22 cellular contexts compared by ENCODE assay signal in genomic region chr2:188922191-188922590, GRCh38. TPM values are rescaled to one million over a fixed set of nuclear protein-coding genes. Genes with fewer than 3 reads are reported as not detected.
DNase-seq lines count a peak whose midpoint lies in the region; ATAC-seq, FAIRE-seq and TF ChIP-seq lines count a peak whose summit lies in the region.
"Had no signal": no experiment of that assay in that cellular context is flagged by ENCODE, and none has a peak within 500 bp of the region (broad histone marks: within the 10 kb centered on the region; RNA-seq: fewer than 3 reads in every experiment).

No MANE protein-coding gene starts in this region.

- TF ChIP-seq CTCF in bronchial epithelial cell (IDR thresholded peaks at IDR 0.05; ENCODE audit: insufficient read depth, low read length, severe bottlenecking) (no peak), fibroblast of the aortic adventitia (IDR thresholded peaks at IDR 0.05; ENCODE audit: insufficient read depth, low read length) (no peak)

- no peak for FAIRE-seq in bronchial epithelial cell (lab: Jason Lieb, UNC)
- FAIRE-seq: D721Med, GM19239, K562 had no signal

- peak; percentile 2 for DNase-seq in NCI-H526 treated with DMSO at 0.1 percent for 48 hours (lab: John Stamatoyannopoulos, UW)
- peak; percentile 13 for DNase-seq in bronchial epithelial cell (ENCODE audit: low read depth)
- peak; percentile 27 for DNase-seq in fibroblast of the aortic adventitia (ENCODE audit: low read depth)
- DNase-seq in GF-D8 (lab: John Stamatoyannopoulos, UW), result no peak
- no peak for DNase-seq in HCEC 1CT
- DNase-seq in kidney tubule cell (ENCODE audit: low spot score), result no peak
- DNase-seq: ACHN; BE2C; C1 segment of cervical spinal cord; Caco-2; CD4-positive, alpha-beta T cell; DMS153; DMS79; GDM1; GM23248; HFFc6; IMR-90 had no signal

- H3K27me3 ChIP-seq in bronchial epithelial cell (ENCODE audit: control insufficient read depth, insufficient read depth, low read length), result no peaks in the 10 kb centered on the region
- H3K27me3 ChIP-seq: BE2C had no signal

- no peaks in the 10 kb centered on the region for H3K36me3 ChIP-seq in bronchial epithelial cell (ENCODE audit: control insufficient read depth, insufficient read depth, low read length)
- H3K36me3 ChIP-seq: BE2C, HAP-1 had no signal

- H3K4me3 ChIP-seq in bronchial epithelial cell (ENCODE audit: low read depth, low read length) (no peak overlapping the region), fibroblast of the aortic adventitia (ENCODE audit: low read depth, low read length) (no peak overlapping the region)
- H3K4me3 ChIP-seq: GM23248, HAP-1, K562 had no signal

- no peak for ATAC-seq in GM18517 (IDR thresholded peaks at IDR 0.05; ENCODE audit: unreplicated experiment)
- ATAC-seq: K562 had no signal

RNA-seq across cellular contexts. Expression of gene COL3A1, which starts 52.0 kb away (rescaled TPM):
- total RNA-seq in bronchial epithelial cell (1.4 and 43.4 TPM in 2 replicates), fibroblast of the aortic adventitia (ENCODE audit: low replicate concordance) (1,653 and 14,045 TPM in 2 replicates)
- total RNA-seq: CD4-positive, alpha-beta T cell had no signal

Comparison
In these comparisons a context has a peak if more than half of its experiments do, and no peak if none do; other contexts are left out.
1. DNase-seq: peak in NCI-H526 treated with DMSO at 0.1 percent for 48 hours (single experiment), bronchial epithelial cell (single experiment) and fibroblast of the aortic adventitia (single experiment); none in GF-D8 (single experiment), HCEC 1CT (single experiment) and kidney tubule cell (single experiment).
2. RNA of gene COL3A1, which starts 52.0 kb away (total RNA-seq): 1,653 to 14,045 TPM in fibroblast of the aortic adventitia; 1.4 to 43.4 TPM in bronchial epithelial cell; every median in the first group is over 10 times any median in the second.